8 cellular contexts compared by ENCODE assay signal in genomic region chr10:97321032-97321806, GRCh38. TPM values are rescaled to one million over a fixed set of nuclear protein-coding genes. Genes with fewer than 3 reads are reported as not detected.
DNase-seq lines count a peak whose midpoint lies in the region; ATAC-seq and TF ChIP-seq lines count a peak whose summit lies in the region.

No MANE protein-coding gene starts in this region.

- H3K36me3 Mint-ChIP-seq in GM23338 (ENCODE audit: low read depth), result no peaks in the 10 kb centered on the region

- peaks cover 28% of the 10 kb centered on the region for H3K4me1 ChIP-seq in GM23338 (ENCODE audit: insufficient read depth)
- H3K4me1 ChIP-seq in mesodermal cell (ENCODE audit: control insufficient read depth, insufficient read depth, low read length, poor library complexity, severe bottlenecking), result peaks cover 6% of the 10 kb centered on the region
- peaks cover 13 to 17% of the 10 kb centered on the region in 2 donors for H3K4me1 ChIP-seq in thyroid gland

- H3F3A ChIP-seq in GM23338 (replicated peaks; ENCODE audit: low read depth), result peaks cover 11% of the 10 kb centered on the region

- no peaks in the 10 kb centered on the region for H3K79me2 ChIP-seq in GM23338 (replicated peaks; ENCODE audit: insufficient read depth)

- H3K9me2 ChIP-seq in GM23338 (ENCODE audit: insufficient read depth), result no peaks in the 10 kb centered on the region

- no peaks in the 10 kb centered on the region; the same call in 1 of the 2 replicates for H4K20me1 ChIP-seq in GM23338 (replicated peaks; ENCODE audit: insufficient read depth)

- H3K9me3 ChIP-seq in mesodermal cell (ENCODE audit: control insufficient read depth, low read length) (no peaks in the 10 kb centered on the region), thyroid gland (no peaks in the 10 kb centered on the region)

- no peak overlapping the region for H3K27ac ChIP-seq in GM23338 (ENCODE audit: low read depth)
- peak overlapping the region in 1 of 2 donors; percentile 92 for H3K27ac ChIP-seq in coronary artery
- H3K27ac ChIP-seq in mesodermal cell (ENCODE audit: low read depth, low read length, severe bottlenecking), result no peak overlapping the region
- H3K27ac ChIP-seq in thyroid gland, result no peak overlapping the region

- H3K9me3 Mint-ChIP-seq in GM23338, result no peaks in the 10 kb centered on the region

- H3K4me3 Mint-ChIP-seq in GM23338, result peak overlapping the region; percentile 78

- H3K4me1 Mint-ChIP-seq in GM23338, result peaks cover 31% of the 10 kb centered on the region

- H3K27me3 Mint-ChIP-seq in GM23338 (ENCODE audit: insufficient read depth, low read depth, poor library complexity), result peaks cover 44% of the 10 kb centered on the region

- H2AFZ ChIP-seq in GM23338, result no peak overlapping the region

- WGBS in mesodermal cell (ENCODE audit: insufficient coverage in 2 of 2), 2 experiments, result 63 to 65% methylated on average over 35 to 37 of the region's 38 CpGs
- WGBS in thyroid gland, 2 donors, result 27 to 48% methylated on average over 12 to 37 of the region's 38 CpGs

- ATAC-seq in GM23338, result peak; percentile 8
- ATAC-seq in GM21737 (IDR thresholded peaks at IDR 0.05; ENCODE audit: unreplicated experiment), result no peak
- no peak for ATAC-seq in GM18517 (IDR thresholded peaks at IDR 0.05; ENCODE audit: unreplicated experiment)
- no peak for ATAC-seq in HG03159 (IDR thresholded peaks at IDR 0.05; ENCODE audit: unreplicated experiment)

- H3K27me3 ChIP-seq in GM23338 (ENCODE audit: insufficient read depth) (peaks cover 28% of the 10 kb centered on the region), thyroid gland (no peaks in the 10 kb centered on the region)

- H3K27ac Mint-ChIP-seq in GM23338, result no peak overlapping the region

- intact Hi-C loops in thyroid gland (cut with DNase I), result no loop called here

- peak overlapping the region; percentile 86 for H3K4me3 ChIP-seq in GM23338
- peak overlapping the region; percentile 86 for H3K4me3 ChIP-seq in coronary artery
- peak overlapping the region; percentile 63 for H3K4me3 ChIP-seq in mesodermal cell (ENCODE audit: extremely low read depth, insufficient read depth, low read length, poor library complexity, severe bottlenecking)
- H3K4me3 ChIP-seq in thyroid gland (replicated peaks in 1 of 3), result peak overlapping the region in 1 of 3 donors; percentile 15

- no peak for TF ChIP-seq CTCF in GM23338 (conservative IDR thresholded peaks at IDR 0.05; ENCODE audit: low read depth in 2 of 2)
- no peak for TF ChIP-seq CTCF in coronary artery (IDR thresholded peaks at IDR 0.05)
- no peak for TF ChIP-seq CTCF in thyroid gland (IDR thresholded peaks at IDR 0.05)

- peak overlapping the region; percentile 96 for H3K4me2 ChIP-seq in GM23338

- H3K36me3 ChIP-seq in GM23338 (ENCODE audit: insufficient read depth) (no peaks in the 10 kb centered on the region), mesodermal cell (ENCODE audit: control insufficient read depth, insufficient read depth, low read length) (no peaks in the 10 kb centered on the region), thyroid gland (no peaks in the 10 kb centered on the region)

- no peak for TF ChIP-seq POLR2A in thyroid gland (IDR thresholded peaks at IDR 0.05)

- DNase-seq in GM23338 (ENCODE audit: low spot score) (peak; percentile 79), NOMO-1 treated with DMSO at 0.1 percent for 48 hours (lab: John Stamatoyannopoulos, UW; ENCODE audit: unreplicated experiment) (peak; percentile 55), coronary artery (ENCODE audit: low spot score) (no peak), thyroid gland (peak; percentile 23 to 28)

TF ChIP-seq in GM23338, 12 proteins besides CTCF, POLR2A, EP300 and RAD21:
- TF ChIP-seq NANOG (IDR thresholded peaks at IDR 0.05; ENCODE audit: borderline replicate concordance) (no peak), POLR2AphosphoS5 (IDR thresholded peaks at IDR 0.05; ENCODE audit: low read depth) (peak; percentile 5; the same call in 1 of the 2 replicates)

RNA-seq across cellular contexts. Expression of gene FRAT1, which starts 2.1 kb away (rescaled TPM):
- 6.1 and 8.5 TPM in 2 replicates for total RNA-seq in GM23338 (2014; rRNA removed; shearing (Covaris generic))
- 1.4 and 1.7 TPM in 2 replicates for polyA plus RNA-seq in GM23338 (2016; fragmentation: Nextera tagmentation; extraction: Ambion mirVana)
- 3.4 TPM for polyA plus RNA-seq in mesodermal cell (2013, experiment 1 of 2)
- polyA plus RNA-seq in mesodermal cell (2013, experiment 2 of 2), result 2.5 TPM
- 1 to 10 TPM; 5.3 to 8.7 (median 6.6) TPM for total RNA-seq in thyroid gland

RNA-seq across cellular contexts. Expression of gene FRAT2, which starts 13.3 kb away (rescaled TPM):
- 87.5 and 109 TPM in 2 replicates for total RNA-seq in GM23338 (2014; rRNA removed; shearing (Covaris generic))
- polyA plus RNA-seq in GM23338 (2016; fragmentation: Nextera tagmentation; extraction: Ambion mirVana), result 24.5 and 44.0 TPM in 2 replicates
- 9.0 TPM for polyA plus RNA-seq in mesodermal cell (2013, experiment 1 of 2)
- polyA plus RNA-seq in mesodermal cell (2013, experiment 2 of 2), result 8.0 TPM
- 10 to 100 TPM; 19.5 to 23.2 (median 21.8) TPM for total RNA-seq in thyroid gland

RNA-seq across cellular contexts. Expression of gene ARHGAP19, which starts 28.8 kb away (rescaled TPM):
- total RNA-seq in GM23338 (2014; rRNA removed; shearing (Covaris generic)), result 35.9 and 38.8 TPM in 2 replicates
- 7.6 and 11.5 TPM in 2 replicates for polyA plus RNA-seq in GM23338 (2016; fragmentation: Nextera tagmentation; extraction: Ambion mirVana)
- 18.6 TPM for polyA plus RNA-seq in mesodermal cell (2013, experiment 1 of 2)
- 18.4 TPM for polyA plus RNA-seq in mesodermal cell (2013, experiment 2 of 2)
- total RNA-seq in thyroid gland, result 10 to 100 TPM in 1 of 4 donors, 1 to 10 TPM in 3; 7.0 to 11.0 (median 8.5) TPM
